ENCODE assay signal across 8 cellular contexts in the genomic region with DNA sequence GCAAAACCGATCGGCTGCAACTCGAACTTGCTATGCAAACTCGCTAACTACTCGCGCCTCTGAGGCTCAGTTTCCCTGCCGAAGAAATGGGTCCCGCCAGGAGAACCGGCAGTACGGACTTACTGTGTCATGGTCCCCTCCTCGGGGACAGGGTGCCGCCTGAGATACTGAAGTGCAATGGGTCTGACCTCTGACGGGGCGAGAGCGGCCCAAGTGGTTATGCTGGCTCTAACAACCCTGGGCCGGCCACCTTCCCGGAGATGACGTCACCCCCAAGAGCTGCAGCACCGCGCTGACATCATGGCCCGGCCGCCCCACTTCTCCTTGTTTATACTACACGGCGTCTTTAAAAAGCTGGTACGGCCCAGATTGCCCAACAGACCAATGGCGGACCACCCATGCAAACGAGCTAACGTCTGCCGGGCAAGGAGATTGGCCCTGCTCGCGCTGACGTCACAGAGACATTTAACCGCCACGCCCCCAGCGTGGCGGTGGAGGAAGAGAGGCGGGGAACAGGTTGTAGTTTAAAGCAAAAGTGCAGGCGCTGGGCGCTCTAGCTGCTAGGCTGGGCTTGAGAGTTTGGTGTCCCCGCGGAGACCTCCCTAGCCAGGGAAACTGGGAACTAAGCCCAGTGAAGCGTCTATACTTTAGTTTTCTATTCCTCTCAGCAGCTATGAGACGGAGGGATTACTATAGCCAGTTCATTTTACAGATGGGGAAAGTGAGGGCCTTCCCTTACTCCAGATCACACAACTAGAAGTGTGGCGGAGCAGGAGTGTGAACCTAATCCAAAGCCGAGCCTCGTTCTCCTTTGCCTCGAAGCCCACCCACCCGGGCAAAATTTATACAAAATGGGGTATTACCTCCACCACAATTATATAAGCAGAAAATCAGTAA. TPM values are rescaled to one million over a fixed set of nuclear protein-coding genes. Genes with fewer than 3 reads are reported as not detected.
DNase-seq lines count a peak whose midpoint lies in the region; ATAC-seq and TF ChIP-seq lines count a peak whose summit lies in the region.

No MANE protein-coding gene starts in this region.

- TF ChIP-seq CTCF in PC-3 (conservative IDR thresholded peaks at IDR 0.05; ENCODE audit: low read depth, low read length) (no peak), epithelial cell of proximal tubule (conservative IDR thresholded peaks at IDR 0.05; ENCODE audit: low read depth, low read length) (no peak), mucosa of descending colon (IDR thresholded peaks at IDR 0.05) (no peak)

- H3K27ac Mint-ChIP-seq in activated T-cell treated with anti-CD3 and anti-CD28 coated beads, Interleukin-2, amount 50 U/mL, for 24 hours, result peak overlapping the region; percentile 99

- H3K27me3 ChIP-seq in PC-3 (ENCODE audit: low read length), result no peaks in the 10 kb centered on the region

- H3F3A ChIP-seq in PC-3 (ENCODE audit: low read length, unreplicated experiment), result no peaks in the 10 kb centered on the region

- peaks cover 67% of the 10 kb centered on the region for H3K4me1 Mint-ChIP-seq in activated T-cell treated with anti-CD3 and anti-CD28 coated beads, Interleukin-2, amount 50 U/mL, for 24 hours (ENCODE audit: low read depth)

- ATAC-seq in GM21717 (IDR thresholded peaks at IDR 0.05; ENCODE audit: unreplicated experiment), result peak; percentile 66
- peak; percentile 75 for ATAC-seq in PC-3
- ATAC-seq in mucosa of descending colon, result peak; percentile 72

- POLR2A ChIA-PET in PC-3 (lab: Charles Lee; ENCODE audit: unreplicated experiment), result interaction anchor here (0.5 to 1.5 kb wide), 5 partner anchors 32 to 1666 kb away, joined by 3 to 9 read pairs (median 3); a partner anchor contains a TSS

- peak overlapping the region; percentile 96 for H3K4me2 ChIP-seq in PC-3 (ENCODE audit: low read length)

- intact Hi-C loops in PC-3 (cut with micrococcal nuclease) (loop anchor here (1.0 kb wide), 5 partner anchors 32 to 150 kb away; a partner anchor contains a TSS), mucosa of descending colon (cut with DNase I, micrococcal nuclease) (no loop called here)

- peaks cover 39% of the 10 kb centered on the region for H3K36me3 Mint-ChIP-seq in activated T-cell treated with anti-CD3 and anti-CD28 coated beads, Interleukin-2, amount 50 U/mL, for 24 hours (ENCODE audit: low read depth)

- H3K9me3 ChIP-seq in PC-3 (ENCODE audit: low read length) (no peaks in the 10 kb centered on the region), mucosa of descending colon (no peaks in the 10 kb centered on the region)

- H3K27me3 Mint-ChIP-seq in activated T-cell treated with anti-CD3 and anti-CD28 coated beads, Interleukin-2, amount 50 U/mL, for 24 hours, result no peaks in the 10 kb centered on the region

- no peaks in the 10 kb centered on the region for H3K9me3 Mint-ChIP-seq in activated T-cell treated with anti-CD3 and anti-CD28 coated beads, Interleukin-2, amount 50 U/mL, for 24 hours

- peak overlapping the region; percentile 97 for H3K9ac ChIP-seq in PC-3 (ENCODE audit: low read length)

- BruUV-seq in PC-3 (replicated peaks; lab: Mats Ljungman, UMichigan), result TSS peak; percentile 60

- H3K4me1 ChIP-seq in PC-3 (ENCODE audit: insufficient read depth, low read length) (peaks cover 48% of the 10 kb centered on the region), mucosa of descending colon (ENCODE audit: low read depth) (peaks cover 39% of the 10 kb centered on the region)

- H3K36me3 ChIP-seq in PC-3 (ENCODE audit: low read depth, low read length) (no peaks in the 10 kb centered on the region; the same call in 1 of the 2 replicates), mucosa of descending colon (ENCODE audit: low read depth) (no peaks in the 10 kb centered on the region)

- H3K4me3 ChIP-seq in Jurkat, Clone E6-1 (ENCODE audit: low read length), result peak overlapping the region; percentile 99
- H3K4me3 ChIP-seq in PC-3 (ENCODE audit: low read length) (peak overlapping the region; percentile 93), epithelial cell of proximal tubule (ENCODE audit: low read depth, low read length) (peak overlapping the region; percentile 88), mucosa of descending colon (peak overlapping the region; percentile 77)

- peak overlapping the region; percentile 87 for H3K4me3 Mint-ChIP-seq in activated T-cell treated with anti-CD3 and anti-CD28 coated beads, Interleukin-2, amount 50 U/mL, for 24 hours

- H3K27ac ChIP-seq in PC-3 (ENCODE audit: low read length), result peak overlapping the region; percentile 74

- peaks cover 45% of the 10 kb centered on the region for H3K79me2 ChIP-seq in PC-3 (ENCODE audit: low read length)

- DNase-seq in DMS114 treated with DMSO at 0.1 percent for 48 hours (lab: John Stamatoyannopoulos, UW; ENCODE audit: unreplicated experiment) (peak; percentile 98), PC-3 (peak; percentile 99), epithelial cell of proximal tubule (ENCODE audit: low read depth) (peak; percentile 95), mucosa of descending colon (peak; percentile 97 to 100 (median 99))
- DNase-seq in Jurkat, Clone E6-1 (ENCODE audit: low read depth, low spot score), result peak; percentile 99
- peak; percentile 93 for DNase-seq in activated T-cell treated with anti-CD3 and anti-CD28 coated beads, Interleukin-2, amount 50 U/mL, for 24 hours
- peak; percentile 91 for DNase-seq in stimulated activated CD8-positive, alpha-beta memory T cell treated with anti-CD3 and anti-CD28 coated beads, Interleukin-4, amount 100 ng/mL, for 24 hours (ENCODE audit: low read depth)

- no peaks in the 10 kb centered on the region for H3K9me2 ChIP-seq in PC-3 (replicated peaks; ENCODE audit: low read length)

- peak overlapping the region; percentile 96 for H2AFZ ChIP-seq in PC-3 (ENCODE audit: low read length)

- CTCF ChIA-PET in PC-3 (lab: Charles Lee), result interaction anchor here (0.5 to 3.2 kb wide), 6 partner anchors 32 to 120 kb away, joined by 3 to 15 read pairs (median 8); a partner anchor contains a TSS

- peaks cover 13% of the 10 kb centered on the region for H4K20me1 ChIP-seq in PC-3 (ENCODE audit: low read length)

RNA-seq across cellular contexts. Expression of a gene that starts 0.7 kb away (rescaled TPM):
- polyA plus RNA-seq in Jurkat, Clone E6-1 (2012; ENCODE audit: insufficient read depth, insufficient read length), result 92.7 TPM
- 19.2 and 28.3 TPM in 2 replicates for total RNA-seq in PC-3 (2014; rRNA removed)
- total RNA-seq in epithelial cell of proximal tubule, result 10.9 and 17.1 TPM in 2 replicates
- 10 to 100 TPM; 70.2 to 98.4 (median 77.6) TPM for total RNA-seq in mucosa of descending colon

RNA-seq across cellular contexts. Expression of a gene that starts 11.3 kb away (rescaled TPM):
- 0.20 TPM for polyA plus RNA-seq in Jurkat, Clone E6-1 (2012; ENCODE audit: insufficient read depth, insufficient read length)
- 0.07 TPM in 1 of 2 replicates, not detected in the other for total RNA-seq in PC-3 (2014; rRNA removed)
- total RNA-seq in epithelial cell of proximal tubule, result not detected in 2 replicates
- 100 to 1,000 TPM in 2 of 3 donors, 10 to 100 TPM in 1; 69.0 to 184 (median 107) TPM for total RNA-seq in mucosa of descending colon

Comparison
In these comparisons a context has a peak if more than half of its experiments do, and no peak if none do; other contexts are left out.
1. Peak in every context shown above with its lines: DNase-seq, ATAC-seq, H3K4me3 ChIP-seq and H3K27ac ChIP-seq.
2. RNA of a gene that starts 11.3 kb away (total RNA-seq): 69.0 to 184 TPM in mucosa of descending colon; 0.07 TPM in PC-3 and not detected in epithelial cell of proximal tubule; every median in the first group is over 10 times any median in the second.